Comparison of ENCODE assay signal across 8 cellular contexts in the genomic region with DNA sequence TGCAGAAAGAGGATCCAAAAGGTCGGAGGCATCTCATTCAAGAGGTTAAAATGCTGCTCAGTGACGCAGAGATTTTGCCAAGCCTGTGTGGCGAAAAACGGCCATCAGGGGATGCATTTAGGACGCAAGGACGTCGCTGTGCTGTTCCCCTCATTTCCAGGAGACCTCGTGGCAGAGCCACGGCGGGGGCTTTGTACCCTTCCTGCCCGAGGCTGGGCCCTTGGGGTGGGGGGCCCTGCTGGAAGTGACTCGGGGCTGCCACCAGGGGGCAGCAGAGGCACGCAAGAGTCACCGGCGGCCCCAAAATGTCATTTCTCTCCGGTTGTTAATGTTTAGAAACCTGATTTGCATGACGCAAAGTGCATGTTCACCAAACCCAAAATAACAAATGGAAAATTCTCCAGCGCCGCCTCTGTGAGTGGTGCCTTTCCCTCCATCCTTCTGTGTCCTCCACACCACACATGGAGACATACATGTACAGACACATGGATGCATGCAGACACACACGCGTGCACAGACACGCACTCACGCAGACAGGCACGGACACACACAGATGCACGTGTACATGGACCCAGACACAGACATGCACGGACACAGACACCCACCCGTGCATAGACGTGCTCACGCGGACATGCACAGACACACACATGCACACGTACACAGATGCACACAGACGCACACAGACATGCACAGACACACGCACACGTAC. TPM values are rescaled to one million over a fixed set of nuclear protein-coding genes. Genes with fewer than 3 reads are reported as not detected.
DNase-seq lines count a peak whose midpoint lies in the region; ATAC-seq, FAIRE-seq and TF ChIP-seq lines count a peak whose summit lies in the region.

No MANE protein-coding gene starts in this region.

- FAIRE-seq in A549 (lab: Jason Lieb, UNC) (no peak), GM12878 (lab: Jason Lieb, UNC) (no peak)

- ATAC-seq in A549 (peak; percentile 44 to 82; a peak in 4 of 6 replicates), GM12878 (peak; percentile 31; the same call in 1 of the 3 replicates), GM21360 (IDR thresholded peaks at IDR 0.05; ENCODE audit: unreplicated experiment) (no peak), GM18858 (IDR thresholded peaks at IDR 0.05; ENCODE audit: unreplicated experiment) (no peak)

- DNase-seq in A549 (ENCODE audit: low read depth in 1 of 2, low spot score in 1 of 2) (peak; percentile 41 to 69), GM12864 (ENCODE audit: low read depth) (no peak), RWPE1 (ENCODE audit: low spot score) (peak; percentile 73), GM12878 (ENCODE audit: low read depth, low spot score) (no peak), immature natural killer cell (peak; percentile 41 to 46 (median 42))
- peak; percentile 7 to 30 for DNase-seq in stimulated activated CD4-positive, alpha-beta T cell treated with anti-CD3 and anti-CD28 coated beads, Interleukin-12 subunit alpha, Interleukin-12 subunit beta, amount 100 ng/mL, for 24 hours (ENCODE audit: low read depth in 2 of 2)

- H3K4me2 ChIP-seq in A549 (peak overlapping the region; percentile 58), GM12878 (ENCODE audit: control insufficient read depth, insufficient read depth) (no peak overlapping the region)

- H3K4me3 ChIP-seq in A549 (no peak overlapping the region), GM12864 (ENCODE audit: low read depth, low read length) (no peak overlapping the region), GM12878 (no peak overlapping the region)

- no peaks in the 10 kb centered on the region for H3K36me3 ChIP-seq in GM12878 (ENCODE audit: control insufficient read depth in 2 of 2, insufficient read depth in 2 of 2, low read length in 1 of 2)

- TF ChIP-seq EP300 in A549 (IDR thresholded peaks at IDR 0.05) (no peak), GM12878 (IDR thresholded peaks at IDR 0.05; ENCODE audit: borderline replicate concordance in 1 of 2, control insufficient read depth in 1 of 2, low read depth in 2 of 2, low read length in 2 of 2) (no peak)

- RAD21 ChIA-PET in GM12878 (lab: Charles Lee; ENCODE audit: unreplicated experiment) = no interaction called here

- 0 out of 6 replicates have a peak overlapping the region, but pooled peaks of 1 of the 2 experiments have one; percentile 27 for H3K27ac ChIP-seq in A549
- no peak overlapping the region for H3K27ac ChIP-seq in RWPE1
- no peak overlapping the region for H3K27ac ChIP-seq in GM12878 (ENCODE audit: control insufficient read depth, insufficient read depth)

- H3K27me3 Mint-ChIP-seq in immature natural killer cell (ENCODE audit: low read depth in 3 of 3) = peaks cover 0 to 2% (median 0%) of the 10 kb centered on the region in 3 donors

- no peaks in the 10 kb centered on the region for H3K79me2 ChIP-seq in GM12878 (ENCODE audit: control insufficient read depth, insufficient read depth, low read length)

- H3K9me3 Mint-ChIP-seq in immature natural killer cell = peaks cover 0 to 4% (median 0%) of the 10 kb centered on the region in 6 donors

- TF ChIP-seq CTCF in A549 (IDR thresholded peaks at IDR 0.05) = peak; percentile 93
- TF ChIP-seq CTCF in GM12864 (IDR thresholded peaks at IDR 0.05; ENCODE audit: low read depth, low read length, missing control alignments) = peak; percentile 89
- TF ChIP-seq CTCF in RWPE1 (conservative IDR thresholded peaks at IDR 0.05; ENCODE audit: low read depth) = peak; percentile 82
- peak; percentile 53 to 85 (median 71) for TF ChIP-seq CTCF in GM12878 (IDR thresholded peaks at IDR 0.05 in 2 of 3, conservative IDR thresholded peaks at IDR 0.05 in 1 of 3; ENCODE audit: control insufficient read depth in 2 of 3, extremely low read depth in 1 of 3, insufficient read depth in 1 of 3, low read depth in 3 of 3, low read length in 3 of 3)

- intact Hi-C loops in GM12878 (cut with micrococcal nuclease; ENCODE audit: unreplicated experiment) = no loop called here

- WGBS in A549 (ENCODE audit: missing lambda C conversion rate) = 34% methylated on average over 26 of the region's 34 CpGs
- 43% methylated on average over 34 of the region's 34 CpGs for WGBS in GM12878 (ENCODE audit: insufficient coverage, insufficient replicate concordance, low lambda C conversion rate, missing lambda C conversion rate)

- H3K9me3 ChIP-seq in A549 (peaks cover 10% of the 10 kb centered on the region), GM12878 (replicated peaks; ENCODE audit: control insufficient read depth, insufficient read depth, low read length) (no peaks in the 10 kb centered on the region; the same call in 2 of the 3 replicates)

- POLR2A ChIA-PET in A549 (lab: Yijun Ruan, JAX) (no interaction called here), RWPE1 (lab: Yijun Ruan, JAX; ENCODE audit: low non-redundant PET) (no interaction called here), GM12878 (lab: Charles Lee) (no interaction called here)

- no peak overlapping the region for H3K27ac Mint-ChIP-seq in immature natural killer cell

- peaks cover 6% of the 10 kb centered on the region; the same call in 1 of the 3 replicates for H3K4me1 ChIP-seq in A549
- H3K4me1 ChIP-seq in GM12878 (ENCODE audit: control insufficient read depth, insufficient read depth, low read length) = no peaks in the 10 kb centered on the region

- in situ Hi-C loops in GM12878 (cut with MboI) = no loop called here

- TF ChIP-seq RAD21 in A549 (conservative IDR thresholded peaks at IDR 0.05 in 1 of 2, IDR thresholded peaks at IDR 0.05 in 1 of 2) (peak; percentile 79 to 85), GM12878 (IDR thresholded peaks at IDR 0.05; ENCODE audit: insufficient read depth, low read depth, low read length) (peak; percentile 52)

- BruUV-seq in GM12878 (replicated peaks; lab: Mats Ljungman, UMichigan) = no TSS peak

- SMC1A ChIA-PET in GM12878 (lab: Charles Lee; ENCODE audit: uncharacterized antibody, unreplicated experiment) = no interaction called here

- H3K4me3 Mint-ChIP-seq in immature natural killer cell = no peak overlapping the region

- TF ChIP-seq POLR2A in A549 (IDR thresholded peaks at IDR 0.05; ENCODE audit: low read length) (no peak), GM12878 (IDR thresholded peaks at IDR 0.05; ENCODE audit: low read depth, low read length) (no peak)

- CTCF ChIA-PET in A549 (lab: Yijun Ruan, JAX) = no interaction called here
- CTCF ChIA-PET in RWPE1 (lab: Yijun Ruan, JAX) = no interaction called here
- CTCF ChIA-PET in GM12878 (lab: Yijun Ruan, JAX) = no interaction called here

- no peak overlapping the region for H2AFZ ChIP-seq in GM12878 (ENCODE audit: control insufficient read depth, low read depth, low read length)

- H3K9ac ChIP-seq in GM12878 (ENCODE audit: control insufficient read depth, insufficient read depth, low read length) = no peak overlapping the region

- peaks cover 0 to 1% of the 10 kb centered on the region in 2 donors for H3K4me1 Mint-ChIP-seq in immature natural killer cell

- peaks cover 0 to under 1% (median 0%) of the 10 kb centered on the region in 3 donors for H3K36me3 Mint-ChIP-seq in immature natural killer cell

- no peaks in the 10 kb centered on the region for H4K20me1 ChIP-seq in GM12878 (ENCODE audit: control insufficient read depth, insufficient read depth)

- H3K27me3 ChIP-seq in GM12878 (replicated peaks in 1 of 2; ENCODE audit: control insufficient read depth in 2 of 2, insufficient read depth in 2 of 2, low read length in 1 of 2) = no peaks in the 10 kb centered on the region

TF ChIP-seq in A549, 52 proteins besides CTCF, POLR2A, EP300 and RAD21:
- TF ChIP-seq, protein P1, sequence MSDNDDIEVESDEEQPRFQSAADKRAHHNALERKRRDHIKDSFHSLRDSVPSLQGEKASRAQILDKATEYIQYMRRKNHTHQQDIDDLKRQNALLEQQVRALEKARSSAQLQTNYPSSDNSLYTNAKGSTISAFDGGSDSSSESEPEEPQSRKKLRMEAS (IDR thresholded peaks at IDR 0.05) = 0 out of 2 replicates have a peak, but pooled peaks have one; percentile 18
- peak; percentile 68 for TF ChIP-seq SMC3 (IDR thresholded peaks at IDR 0.05)
- TF ChIP-seq, protein P2, sequence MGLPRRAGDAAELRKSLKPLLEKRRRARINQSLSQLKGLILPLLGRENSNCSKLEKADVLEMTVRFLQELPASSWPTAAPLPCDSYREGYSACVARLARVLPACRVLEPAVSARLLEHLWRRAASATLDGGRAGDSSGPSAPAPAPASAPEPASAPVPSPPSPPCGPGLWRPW (IDR thresholded peaks at IDR 0.05) = no peak

TF ChIP-seq in GM12878, 131 proteins besides CTCF, POLR2A, EP300 and RAD21 (continues in another document):
- TF ChIP-seq SMC3 (IDR thresholded peaks at IDR 0.05; ENCODE audit: borderline replicate concordance, low read length) = peak; percentile 42

RNA-seq across cellular contexts. Expression of a gene that starts 51.0 kb away (rescaled TPM):
- polyA plus RNA-seq in A549 (2011; rRNA removed) (not detected in 2 replicates), A549 (2017; fragmentation: RNase III; extraction: RNeasy Plus Mini Kit Qiagen cat#74134 plus additional on column Dnase treatment) (not detected in 3 replicates), GM12878 (2011; rRNA removed) (not detected in 2 replicates), GM12878 (2014; fragmentation: Illumina TruSeq; extraction: Trizol) (not detected in 2 replicates), GM12878 (2014; fragmentation: Nextera tagmentation; extraction: Ambion mirVana) (1 to 10 TPM in 1 of 2 experiments, under 1 TPM in 1; 0.45 to 1.8 TPM), GM12878 (2014; rRNA removed) (not detected in 2 replicates), GM12878 (2016; fragmentation: Nextera tagmentation; extraction: Ambion mirVana) (not detected), immature natural killer cell (not detected)
- 0.01 TPM in 1 of 2 replicates, not detected in the other for polyA plus RNA-seq in A549 (2012; cell fraction: cytosol; rRNA removed)
- polyA plus RNA-seq in A549 (2012; cell fraction: nucleus; rRNA removed) = not detected in 2 replicates
- not detected in 2 replicates for polyA minus RNA-seq in A549 (2011; rRNA and poly(A)+ RNA removed)
- total RNA-seq in GM12878 (2013; cell fraction: nucleolus; rRNA removed) = not detected in 2 replicates
- total RNA-seq in GM12878 (2014; rRNA removed) (not detected in 2 replicates), GM12878 (2014; rRNA removed; fragmentation: Illumina TruSeq; extraction: Trizol) (not detected in 2 replicates), GM12878 (2021) (not detected in 2 replicates)
- not detected for polyA plus RNA-seq in GM12878 (2011; ENCODE audit: low read depth)
- not detected in 2 replicates for polyA plus RNA-seq in GM12878 (2011; cell fraction: cytosol; rRNA removed)
- polyA plus RNA-seq in GM12878 (2011; cell fraction: nucleus; rRNA removed) = not detected in 2 replicates
- polyA plus RNA-seq in GM12878 (2012) = not detected in 2 replicates
- not detected in 2 replicates for polyA minus RNA-seq in GM12878 (2011; rRNA and poly(A)+ RNA removed)
- not detected in 2 replicates for polyA minus RNA-seq in GM12878 (2011; cell fraction: cytosol; rRNA and poly(A)+ RNA removed)
- not detected in 2 replicates for polyA minus RNA-seq in GM12878 (2011; cell fraction: nucleus; rRNA and poly(A)+ RNA removed)

Comparison
In these comparisons a context has a peak if more than half of its experiments do, and no peak if none do; other contexts are left out.
1. ATAC-seq: peak in A549 (2 of 2) and GM12878 (single experiment); none in GM21360 (single experiment) and GM18858 (single experiment).
2. DNase-seq: peak in A549 (2 of 2), RWPE1 (single experiment), immature natural killer cell (3 of 3) and stimulated activated CD4-positive, alpha-beta T cell treated with anti-CD3 and anti-CD28 coated beads, Interleukin-12 subunit alpha, Interleukin-12 subunit beta, amount 100 ng/mL, for 24 hours (2 of 2); none in GM12864 (single experiment) and GM12878 (single experiment).
3. Peak in every context shown above with its lines, with median percentiles within 50 percentile points of each other: CTCF ChIP-seq.